In genomic region chr3:126194713-126195305, GRCh38 we compare ENCODE assay signal across 1 cellular context.
TF ChIP-seq lines count a peak whose summit lies in the region.

No MANE protein-coding gene starts in this region.

TF ChIP-seq in GM23338, 12 proteins besides CTCF, POLR2A, EP300 and RAD21 (continued from another document):
- TF ChIP-seq REST (IDR thresholded peaks at IDR 0.05; ENCODE audit: unreplicated experiment), result no peak
- TF ChIP-seq ZNF114 (CRISPR knock-in tag; IDR thresholded peaks at IDR 0.05), result no peak
- TF ChIP-seq ETS1 (IDR thresholded peaks at IDR 0.05), result no peak
- no peak for TF ChIP-seq POLR2AphosphoS5 (IDR thresholded peaks at IDR 0.05; ENCODE audit: low read depth)
- TF ChIP-seq ZNF331 (CRISPR knock-in tag; IDR thresholded peaks at IDR 0.05; ENCODE audit: low read depth), result no peak
- no peak for TF ChIP-seq ZNF462 (CRISPR knock-in tag; IDR thresholded peaks at IDR 0.05)
